Comparison of ENCODE assay signal across 26 cellular contexts in genomic region chr16:82220541-82220940, GRCh38.
"Had no signal": no experiment of that assay in that cellular context is flagged by ENCODE, and none has a peak within 500 bp of the region (broad histone marks: within the 10 kb centered on the region; RNA-seq: fewer than 3 reads in every experiment).

No MANE protein-coding gene starts in this region.

- H3K27ac ChIP-seq: cardiac muscle cell had no signal

- DNase-seq: activated B cell treated with CpG ODN at 0.5 μM for 24 hours; activated CD4-positive, alpha-beta T cell treated with anti-CD3 and anti-CD28 coated beads for 1 hour; activated CD4-positive, alpha-beta T cell treated with anti-CD3 and anti-CD28 coated beads, Interleukin-2, amount 10 ng/mL, durations not matched to agents 24 days and 14 days; activated CD4-positive, alpha-beta T cell treated with anti-CD3 and anti-CD28 coated beads, Interleukin-2, amount 50 U/mL, for 48 hours; activated CD8-positive, alpha-beta memory T cell treated with anti-CD3 and anti-CD28 coated beads, Interleukin-2, amount 10 ng/mL, durations not matched to agents 7 days and 5 days; activated effector memory CD4-positive, alpha-beta T cell treated with Interleukin-2 at 50 U/mL for 16 hours; activated naive CD4-positive, alpha-beta T cell treated with Interleukin-2 at 50 U/mL for 16 hours; activated T-cell treated with anti-CD3 and anti-CD28 coated beads, Interleukin-2, amount 50 U/mL, for 24 hours; amygdala; cerebellar nuclear complex; Kasumi-1; NCI-H1105 treated with DMSO at 0.1 percent for 48 hours; NCI-H1436 treated with DMSO at 0.1 percent for 48 hours; NCI-H187; NCI-H2081; NCI-H510A treated with DMSO at 0.1 percent for 48 hours; PC-3; SIG-M5; T-cell; T-helper 2 cell; T1000 had no signal

- H3K27me3 ChIP-seq: cardiac muscle cell had no signal

- ATAC-seq: activated CD8-positive, alpha-beta memory T cell treated with anti-CD3 and anti-CD28 coated beads, Interleukin-2, amount 10 ng/mL, durations not matched to agents 7 days and 5 days; activated naive CD4-positive, alpha-beta T cell treated with anti-CD3 and anti-CD28 coated beads, Interleukin-2, amount 50 U/mL, for 72 hours; PC-3; T-cell had no signal

- H3K36me3 ChIP-seq: cardiac muscle cell had no signal

- H3K4me3 ChIP-seq: cardiac muscle cell had no signal

- FAIRE-seq: astrocyte, RCC 7860, TTC549 had no signal
